ENCODE assay signal across 1 cellular context in the genomic region with DNA sequence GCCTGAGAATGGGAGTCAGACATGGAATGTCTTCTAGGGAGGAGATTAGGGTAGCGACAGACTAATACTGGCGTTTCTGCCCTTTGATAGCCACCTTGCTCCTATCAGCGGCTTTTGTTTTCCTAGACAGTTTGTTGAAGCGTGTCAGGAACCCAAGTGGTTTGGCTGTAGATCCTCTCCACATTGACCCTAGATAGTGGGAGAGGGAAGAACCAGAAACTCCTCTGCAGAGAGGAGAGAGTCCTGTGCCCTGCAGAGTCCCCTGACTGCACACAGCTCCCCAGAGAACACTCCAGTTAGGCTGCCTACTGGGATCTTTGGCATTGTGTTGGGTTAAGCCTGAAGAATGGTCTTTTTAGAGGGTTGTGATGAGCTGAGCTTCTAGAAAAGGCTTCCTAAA.
TF ChIP-seq lines count a peak whose summit lies in the region.

No MANE protein-coding gene starts in this region.

TF ChIP-seq in GM12878, 131 proteins besides CTCF, POLR2A, EP300 and RAD21:
- TF ChIP-seq, protein P1, sequence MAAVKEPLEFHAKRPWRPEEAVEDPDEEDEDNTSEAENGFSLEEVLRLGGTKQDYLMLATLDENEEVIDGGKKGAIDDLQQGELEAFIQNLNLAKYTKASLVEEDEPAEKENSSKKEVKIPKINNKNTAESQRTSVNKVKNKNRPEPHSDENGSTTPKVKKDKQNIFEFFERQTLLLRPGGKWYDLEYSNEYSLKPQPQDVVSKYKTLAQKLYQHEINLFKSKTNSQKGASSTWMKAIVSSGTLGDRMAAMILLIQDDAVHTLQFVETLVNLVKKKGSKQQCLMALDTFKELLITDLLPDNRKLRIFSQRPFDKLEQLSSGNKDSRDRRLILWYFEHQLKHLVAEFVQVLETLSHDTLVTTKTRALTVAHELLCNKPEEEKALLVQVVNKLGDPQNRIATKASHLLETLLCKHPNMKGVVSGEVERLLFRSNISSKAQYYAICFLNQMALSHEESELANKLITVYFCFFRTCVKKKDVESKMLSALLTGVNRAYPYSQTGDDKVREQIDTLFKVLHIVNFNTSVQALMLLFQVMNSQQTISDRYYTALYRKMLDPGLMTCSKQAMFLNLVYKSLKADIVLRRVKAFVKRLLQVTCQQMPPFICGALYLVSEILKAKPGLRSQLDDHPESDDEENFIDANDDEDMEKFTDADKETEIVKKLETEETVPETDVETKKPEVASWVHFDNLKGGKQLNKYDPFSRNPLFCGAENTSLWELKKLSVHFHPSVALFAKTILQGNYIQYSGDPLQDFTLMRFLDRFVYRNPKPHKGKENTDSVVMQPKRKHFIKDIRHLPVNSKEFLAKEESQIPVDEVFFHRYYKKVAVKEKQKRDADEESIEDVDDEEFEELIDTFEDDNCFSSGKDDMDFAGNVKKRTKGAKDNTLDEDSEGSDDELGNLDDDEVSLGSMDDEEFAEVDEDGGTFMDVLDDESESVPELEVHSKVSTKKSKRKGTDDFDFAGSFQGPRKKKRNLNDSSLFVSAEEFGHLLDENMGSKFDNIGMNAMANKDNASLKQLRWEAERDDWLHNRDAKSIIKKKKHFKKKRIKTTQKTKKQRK (IDR thresholded peaks at IDR 0.05; ENCODE audit: low read depth, low read length): no peak
- TF ChIP-seq STAT3 (IDR thresholded peaks at IDR 0.05; ENCODE audit: low read depth, low read length) (no peak), RELA (IDR thresholded peaks at IDR 0.05; ENCODE audit: borderline replicate concordance, partially characterized antibody) (no peak), ZNF24 (IDR thresholded peaks at IDR 0.05) (no peak), RFX5 (IDR thresholded peaks at IDR 0.05; ENCODE audit: low read depth, low read length) (no peak), BRCA1 (IDR thresholded peaks at IDR 0.05; ENCODE audit: low read depth, low read length) (no peak), BHLHE40 (IDR thresholded peaks at IDR 0.05; ENCODE audit: borderline replicate concordance in 1 of 2, low read depth in 2 of 2, low read length in 1 of 2) (no peak), IKZF2 (IDR thresholded peaks at IDR 0.05) (no peak), HDAC2 (IDR thresholded peaks at IDR 0.05) (no peak), TARDBP (IDR thresholded peaks at IDR 0.05; ENCODE audit: borderline replicate concordance) (no peak)
- TF ChIP-seq, protein P2, sequence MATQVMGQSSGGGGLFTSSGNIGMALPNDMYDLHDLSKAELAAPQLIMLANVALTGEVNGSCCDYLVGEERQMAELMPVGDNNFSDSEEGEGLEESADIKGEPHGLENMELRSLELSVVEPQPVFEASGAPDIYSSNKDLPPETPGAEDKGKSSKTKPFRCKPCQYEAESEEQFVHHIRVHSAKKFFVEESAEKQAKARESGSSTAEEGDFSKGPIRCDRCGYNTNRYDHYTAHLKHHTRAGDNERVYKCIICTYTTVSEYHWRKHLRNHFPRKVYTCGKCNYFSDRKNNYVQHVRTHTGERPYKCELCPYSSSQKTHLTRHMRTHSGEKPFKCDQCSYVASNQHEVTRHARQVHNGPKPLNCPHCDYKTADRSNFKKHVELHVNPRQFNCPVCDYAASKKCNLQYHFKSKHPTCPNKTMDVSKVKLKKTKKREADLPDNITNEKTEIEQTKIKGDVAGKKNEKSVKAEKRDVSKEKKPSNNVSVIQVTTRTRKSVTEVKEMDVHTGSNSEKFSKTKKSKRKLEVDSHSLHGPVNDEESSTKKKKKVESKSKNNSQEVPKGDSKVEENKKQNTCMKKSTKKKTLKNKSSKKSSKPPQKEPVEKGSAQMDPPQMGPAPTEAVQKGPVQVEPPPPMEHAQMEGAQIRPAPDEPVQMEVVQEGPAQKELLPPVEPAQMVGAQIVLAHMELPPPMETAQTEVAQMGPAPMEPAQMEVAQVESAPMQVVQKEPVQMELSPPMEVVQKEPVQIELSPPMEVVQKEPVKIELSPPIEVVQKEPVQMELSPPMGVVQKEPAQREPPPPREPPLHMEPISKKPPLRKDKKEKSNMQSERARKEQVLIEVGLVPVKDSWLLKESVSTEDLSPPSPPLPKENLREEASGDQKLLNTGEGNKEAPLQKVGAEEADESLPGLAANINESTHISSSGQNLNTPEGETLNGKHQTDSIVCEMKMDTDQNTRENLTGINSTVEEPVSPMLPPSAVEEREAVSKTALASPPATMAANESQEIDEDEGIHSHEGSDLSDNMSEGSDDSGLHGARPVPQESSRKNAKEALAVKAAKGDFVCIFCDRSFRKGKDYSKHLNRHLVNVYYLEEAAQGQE (IDR thresholded peaks at IDR 0.05; ENCODE audit: low read depth, low read length): no peak
